In genomic region chr7:35418716-35419425, GRCh38 we compare ENCODE assay signal across 19 cellular contexts.
DNase-seq lines count a peak whose midpoint lies in the region; ATAC-seq and TF ChIP-seq lines count a peak whose summit lies in the region.
"Had no signal": no experiment of that assay in that cellular context is flagged by ENCODE, and none has a peak within 500 bp of the region (broad histone marks: within the 10 kb centered on the region; RNA-seq: fewer than 3 reads in every experiment).

No MANE protein-coding gene starts in this region.

- H3K79me2 ChIP-seq in SK-N-SH (ENCODE audit: insufficient read depth) (no peaks in the 10 kb centered on the region), smooth muscle cell (ENCODE audit: low read depth) (no peaks in the 10 kb centered on the region)

- ATAC-seq in SK-N-SH treated with all-trans-retinoic acid at 6 μM for 48 hours (no peak), right cardiac atrium (peak; percentile 4 to 43), GM18502 (IDR thresholded peaks at IDR 0.05; ENCODE audit: poor library complexity, unreplicated experiment) (no peak)
- ATAC-seq: K562 had no signal

- H3K4me1 ChIP-seq in SK-N-SH (ENCODE audit: control insufficient read depth in 1 of 2, insufficient read depth in 2 of 2, low read depth in 1 of 2, low read length in 1 of 2), result no peaks in the 10 kb centered on the region; a peak in 1 of 4 replicates
- peaks cover 3% of the 10 kb centered on the region for H3K4me1 ChIP-seq in right cardiac atrium (ENCODE audit: control insufficient read depth, insufficient read depth, low read length)
- no peaks in the 10 kb centered on the region for H3K4me1 ChIP-seq in smooth muscle cell (ENCODE audit: low read depth)
- H3K4me1 ChIP-seq: SJCRH30 had no signal

- H3K9me3 ChIP-seq in SK-N-SH, result no peaks in the 10 kb centered on the region
- H3K9me3 ChIP-seq in right cardiac atrium (ENCODE audit: control insufficient read depth, low read length), result no peaks in the 10 kb centered on the region
- H3K9me3 ChIP-seq in smooth muscle cell (replicated peaks; ENCODE audit: low read depth), result no peaks in the 10 kb centered on the region
- H3K9me3 ChIP-seq: MG63, SJCRH30 had no signal

- no peak overlapping the region for H3K4me2 ChIP-seq in SK-N-SH
- H3K4me2 ChIP-seq in smooth muscle cell, result no peak overlapping the region

- H3K4me3 ChIP-seq in SK-N-SH (ENCODE audit: low read depth in 2 of 2, low read length in 1 of 2), result no peak overlapping the region
- H3K4me3 ChIP-seq in right cardiac atrium (ENCODE audit: low read length), result no peak overlapping the region
- no peak overlapping the region for H3K4me3 ChIP-seq in smooth muscle cell
- H3K4me3 ChIP-seq: K562, MG63, SJCRH30 had no signal

- H4K20me1 ChIP-seq in SK-N-SH (ENCODE audit: insufficient read depth) (no peaks in the 10 kb centered on the region), smooth muscle cell (ENCODE audit: low read depth) (no peaks in the 10 kb centered on the region)

- no peak for TF ChIP-seq EP300 in SK-N-SH (IDR thresholded peaks at IDR 0.05; ENCODE audit: borderline replicate concordance in 1 of 2, low read depth in 1 of 2, low read length in 1 of 2)

- no peak for TF ChIP-seq CTCF in SK-N-SH (IDR thresholded peaks at IDR 0.05)
- no peak for TF ChIP-seq CTCF in smooth muscle cell (IDR thresholded peaks at IDR 0.05; ENCODE audit: borderline replicate concordance, insufficient read depth, poor library complexity, severe bottlenecking)

- H3K27ac ChIP-seq in SK-N-SH (ENCODE audit: low read depth in 2 of 2, low read length in 1 of 2) (no peak overlapping the region), right cardiac atrium (ENCODE audit: low read length) (no peak overlapping the region), smooth muscle cell (ENCODE audit: low read depth) (no peak overlapping the region)
- H3K27ac ChIP-seq: 22Rv1, SJCRH30 had no signal

- no peak overlapping the region for H2AFZ ChIP-seq in SK-N-SH (ENCODE audit: low read depth)
- H2AFZ ChIP-seq in smooth muscle cell (ENCODE audit: low read depth), result peak overlapping the region; percentile 62

- WGBS in SK-N-SH (ENCODE audit: low lambda C conversion rate), result 69% methylated on average over 24 of the region's 24 CpGs
- WGBS in right cardiac atrium, result 57% methylated on average over 24 of the region's 24 CpGs
- 74% methylated on average over 13 of the region's 24 CpGs for WGBS in smooth muscle cell (ENCODE audit: low lambda C conversion rate)

- H3K27me3 ChIP-seq in SK-N-SH (ENCODE audit: insufficient read depth) (peaks cover 4% of the 10 kb centered on the region; the same call in 1 of the 2 replicates), right cardiac atrium (ENCODE audit: control insufficient read depth, insufficient read depth) (no peaks in the 10 kb centered on the region), smooth muscle cell (ENCODE audit: low read depth) (no peaks in the 10 kb centered on the region)
- H3K27me3 ChIP-seq: MG63 had no signal

- CTCF ChIA-PET in SK-N-SH (lab: Yijun Ruan, JAX), result interaction anchor here (1.0 to 19.5 kb wide), 5 partner anchors 43 to 205 kb away, joined by 3 to 294 read pairs (median 3); no protein-coding TSS in a partner anchor

- intact Hi-C loops in right cardiac atrium (cut with DNase I), result no loop called here

- in situ Hi-C loops in KBM-7 (cut with MboI; ENCODE audit: low pct_unique_long_range_greater_than_20kb, low sequenced_read_pairs), result no loop called here

- POLR2A ChIA-PET in SK-N-SH (lab: Yijun Ruan, JAX), result no interaction called here

- TF ChIP-seq RAD21 in SK-N-SH (IDR thresholded peaks at IDR 0.05; ENCODE audit: low read length), result no peak

- peak; percentile 64 for DNase-seq in SK-N-SH
- peak; percentile 99 for DNase-seq in SK-N-DZ (ENCODE audit: low spot score)
- peak; percentile 62 to 84 (median 82) for DNase-seq in right cardiac atrium
- DNase-seq in smooth muscle cell (lab: John Stamatoyannopoulos, UW; ENCODE audit: unreplicated experiment), result no peak
- DNase-seq in KBM-7, result no peak
- no peak for DNase-seq in MV-4-11 (lab: John Stamatoyannopoulos, UW)
- DNase-seq: Calu3; CD8-positive, alpha-beta memory T cell; DMS153; DND-41; MG63; NCI-H2029; NCI-H226; NCI-H510A treated with DMSO at 0.1 percent for 48 hours; SJCRH30 had no signal

- no peaks in the 10 kb centered on the region for H3K9me2 ChIP-seq in SK-N-SH

- H3F3A ChIP-seq in SK-N-SH (replicated peaks; ENCODE audit: insufficient read depth) (no peaks in the 10 kb centered on the region), smooth muscle cell (ENCODE audit: low read depth) (no peaks in the 10 kb centered on the region)

- H3K36me3 ChIP-seq in SK-N-SH (replicated peaks in 1 of 2; ENCODE audit: control insufficient read depth in 1 of 2, insufficient read depth in 2 of 2, low read length in 1 of 2) (no peaks in the 10 kb centered on the region), smooth muscle cell (ENCODE audit: low read depth) (no peaks in the 10 kb centered on the region)
- H3K36me3 ChIP-seq: MG63, SJCRH30 had no signal

- H3K9ac ChIP-seq in SK-N-SH (no peak overlapping the region), smooth muscle cell (ENCODE audit: low read depth) (no peak overlapping the region)

TF ChIP-seq in SK-N-SH, 30 proteins besides CTCF, POLR2A, EP300 and RAD21:
- TF ChIP-seq JUND (IDR thresholded peaks at IDR 0.05), result no peak
- TF ChIP-seq GATA2 (CRISPR knock-in tag; IDR thresholded peaks at IDR 0.05), result peak; percentile 46; the same call in 1 of the 2 replicates

TF ChIP-seq in SK-N-SH treated with all-trans-retinoic acid at 6 μM for 48 hours, 23 proteins besides CTCF, POLR2A, EP300 and RAD21:
- no peak for TF ChIP-seq ZFP30 (CRISPR knock-in tag; IDR thresholded peaks at IDR 0.05)
- no peak for TF ChIP-seq PATZ1 (CRISPR knock-in tag; IDR thresholded peaks at IDR 0.05; ENCODE audit: borderline replicate concordance)
- no peak for TF ChIP-seq BACH2 (CRISPR knock-in tag; IDR thresholded peaks at IDR 0.05; ENCODE audit: borderline replicate concordance)
- no peak for TF ChIP-seq GLIS3 (CRISPR knock-in tag; IDR thresholded peaks at IDR 0.05)
- no peak for TF ChIP-seq CREB5 (CRISPR knock-in tag; IDR thresholded peaks at IDR 0.05; ENCODE audit: low read depth)
- TF ChIP-seq ZC3H10 (CRISPR knock-in tag; IDR thresholded peaks at IDR 0.05), result no peak
- no peak for TF ChIP-seq CSDC2 (CRISPR knock-in tag; IDR thresholded peaks at IDR 0.05)
- no peak for TF ChIP-seq OSR1 (CRISPR knock-in tag; IDR thresholded peaks at IDR 0.05)
- no peak for TF ChIP-seq ZNF70 (CRISPR knock-in tag; IDR thresholded peaks at IDR 0.05)
TF ChIP-seq in SK-N-SH treated with all-trans-retinoic acid at 6 μM for 48 hours: peak in this region for 0.

Comparison
In these comparisons a context has a peak if more than half of its experiments do, and no peak if none do; other contexts are left out.
1. DNase-seq: peak in SK-N-SH (single experiment), SK-N-DZ (single experiment) and right cardiac atrium (3 of 3); none in smooth muscle cell (single experiment), KBM-7 (single experiment) and MV-4-11 (single experiment).
2. ATAC-seq: peak in right cardiac atrium (2 of 2); none in SK-N-SH treated with all-trans-retinoic acid at 6 μM for 48 hours (single experiment) and GM18502 (single experiment).